8 cellular contexts compared by ENCODE assay signal in genomic region chr18:21682276-21683051, GRCh38. TPM values are rescaled to one million over a fixed set of nuclear protein-coding genes. Genes with fewer than 3 reads are reported as not detected.
DNase-seq lines count a peak whose midpoint lies in the region; ATAC-seq and TF ChIP-seq lines count a peak whose summit lies in the region.

No MANE protein-coding gene starts in this region.

- no peaks in the 10 kb centered on the region for H3K9me3 ChIP-seq in prostate gland

- no peak overlapping the region for H3K27ac Mint-ChIP-seq in progenitor cell of endocrine pancreas

- H3K4me1 ChIP-seq in prostate gland (replicated peaks) = no peaks in the 10 kb centered on the region

- no peaks in the 10 kb centered on the region for H3K27me3 Mint-ChIP-seq in progenitor cell of endocrine pancreas

- no peaks in the 10 kb centered on the region for H3K27me3 ChIP-seq in prostate gland (replicated peaks; ENCODE audit: insufficient read depth)

- WGBS in prostate gland = 26% methylated on average over 14 of the region's 14 CpGs

- H3K27ac ChIP-seq in prostate gland = peak overlapping the region; percentile 63 to 69

- DNase-seq in fibroblast of the aortic adventitia (ENCODE audit: low read depth) (peak; percentile 82), prostate gland (ENCODE audit: low spot score) (peak; percentile 25), HK-2 (ENCODE audit: unreplicated experiment) (no peak), progenitor cell of endocrine pancreas (ENCODE audit: low spot score, unreplicated experiment) (no peak)

- peaks cover 1% of the 10 kb centered on the region for H3K36me3 Mint-ChIP-seq in progenitor cell of endocrine pancreas (ENCODE audit: insufficient read depth)

- no peak for TF ChIP-seq POLR2A in prostate gland (IDR thresholded peaks at IDR 0.05)

- no peaks in the 10 kb centered on the region for H3K36me3 ChIP-seq in prostate gland

- H3K9me3 Mint-ChIP-seq in progenitor cell of endocrine pancreas (ENCODE audit: low read depth) = no peaks in the 10 kb centered on the region

- TF ChIP-seq CTCF in WI38 (IDR thresholded peaks at IDR 0.05; ENCODE audit: low read depth, low read length) (no peak), fibroblast of the aortic adventitia (IDR thresholded peaks at IDR 0.05; ENCODE audit: insufficient read depth, low read length) (no peak), prostate gland (IDR thresholded peaks at IDR 0.05) (no peak), progenitor cell of endocrine pancreas (IDR thresholded peaks at IDR 0.05; ENCODE audit: unreplicated experiment) (no peak)

- H3K4me1 Mint-ChIP-seq in progenitor cell of endocrine pancreas (ENCODE audit: low read depth) = peaks cover 11% of the 10 kb centered on the region

- H3K4me3 ChIP-seq in WI38 (ENCODE audit: low read depth, low read length) = peak overlapping the region; percentile 46
- peak overlapping the region; percentile 55 for H3K4me3 ChIP-seq in fibroblast of the aortic adventitia (ENCODE audit: low read depth, low read length)
- peak overlapping the region; percentile 6 to 28 for H3K4me3 ChIP-seq in prostate gland

- ATAC-seq in GM18519 (IDR thresholded peaks at IDR 0.05; ENCODE audit: low FRiP score, unreplicated experiment) = peak; percentile 43
- peak; percentile 36 for ATAC-seq in HG02943 (IDR thresholded peaks at IDR 0.05; ENCODE audit: low read depth, unreplicated experiment)
- ATAC-seq in HG02852 (IDR thresholded peaks at IDR 0.05; ENCODE audit: unreplicated experiment) = no peak

- no peak overlapping the region for H3K4me3 Mint-ChIP-seq in progenitor cell of endocrine pancreas (ENCODE audit: low read depth)

- intact Hi-C loops in prostate gland (cut with DNase I) = loop anchor here (5.0 kb wide), 1 partner anchor 60 kb away; the partner anchor contains the start of gene MIB1

RNA-seq across cellular contexts. Expression of gene ABHD3, which starts 22.1 kb away (rescaled TPM):
- total RNA-seq in fibroblast of the aortic adventitia (ENCODE audit: low replicate concordance) (1.1 and 5.5 TPM in 2 replicates), prostate gland (10 to 100 TPM in 1 of 2 donors, 1 to 10 TPM in 1; 9.6 to 18.5 TPM), progenitor cell of endocrine pancreas (19.8 and 21.1 TPM in 2 replicates)

RNA-seq across cellular contexts. Expression of gene MIB1, which starts 58.1 kb away (rescaled TPM):
- total RNA-seq in fibroblast of the aortic adventitia (ENCODE audit: low replicate concordance) (47.0 and 111 TPM in 2 replicates), prostate gland (10 to 100 TPM; 30.0 to 34.7 TPM), progenitor cell of endocrine pancreas (79.5 and 81.3 TPM in 2 replicates)

Comparison
In these comparisons a context has a peak if more than half of its experiments do, and no peak if none do; other contexts are left out.
1. DNase-seq: peak in fibroblast of the aortic adventitia (single experiment) and prostate gland (single experiment); none in HK-2 (single experiment) and progenitor cell of endocrine pancreas (single experiment).
2. Peak in every context shown above with its lines, with median percentiles within 50 percentile points of each other: H3K4me3 ChIP-seq.